ENCODE assay signal across 8 cellular contexts in genomic region chrX:154370882-154371770, GRCh38. TPM values are rescaled to one million over a fixed set of nuclear protein-coding genes. Genes with fewer than 3 reads are reported as not detected.
DNase-seq lines count a peak whose midpoint lies in the region; ATAC-seq lines count a peak whose summit lies in the region.

No MANE protein-coding gene starts in this region.

- POLR2A ChIA-PET in activated CD8-positive, alpha-beta T cell treated with anti-CD3 and anti-CD28 coated beads, Interleukin-2, amount 10 ng/mL, durations not matched to agents 7 days and 5 days (lab: Charles Lee): interaction anchor here (0.6 to 1.7 kb wide), 6 partner anchors 9 to 173 kb away, joined by 3 to 6 read pairs (median 4); partner anchors contain the start of gene RPL10

- peak; percentile 82 for DNase-seq in NCI-H82 treated with DMSO at 0.1 percent for 48 hours (lab: John Stamatoyannopoulos, UW; ENCODE audit: unreplicated experiment)
- peak; percentile 96 for DNase-seq in activated CD8-positive, alpha-beta T cell treated with anti-CD3 and anti-CD28 coated beads, Interleukin-2, amount 10 ng/mL, durations not matched to agents 7 days and 5 days
- DNase-seq in effector CD4-positive, alpha-beta T cell: peak; percentile 86
- DNase-seq in mesenchymal stem cell: peak; percentile 93
- peak; percentile 86 for DNase-seq in stimulated activated CD8-positive, alpha-beta memory T cell treated with anti-CD3 and anti-CD28 coated beads, Interleukin-12 subunit alpha, Interleukin-12 subunit beta, amount 100 ng/mL, for 1 hour (ENCODE audit: low read depth)

- H3K23ac ChIP-seq in mesenchymal stem cell (ENCODE audit: low read length in 2 of 2): peak overlapping the region in 1 of 2 experiments; percentile 34

- H3K27ac ChIP-seq in BLaER1 treated with 17β-estradiol and CSF1 and Interleukin-3, amounts not matched to agents 10 nM and 100 nM: peak overlapping the region in 10 of 11 experiments; percentile 88 to 99 (median 95); a peak in 18 of 22 replicates
- peak overlapping the region; percentile 80 for H3K27ac ChIP-seq in mesenchymal stem cell (ENCODE audit: low read length, poor library complexity, severe bottlenecking)

- peak overlapping the region in 1 of 2 experiments; percentile 73 for H3K4ac ChIP-seq in mesenchymal stem cell (ENCODE audit: low read depth in 1 of 2, low read length in 2 of 2)

- peak overlapping the region; percentile 85 for H3K27ac Mint-ChIP-seq in activated CD8-positive, alpha-beta T cell treated with anti-CD3 and anti-CD28 coated beads, Interleukin-2, amount 10 ng/mL, durations not matched to agents 7 days and 5 days

- peak overlapping the region; percentile 67 for H2BK15ac ChIP-seq in mesenchymal stem cell (ENCODE audit: low read depth, poor library complexity, severe bottlenecking)

- peak overlapping the region; percentile 79 for H3K4me3 Mint-ChIP-seq in activated CD8-positive, alpha-beta T cell treated with anti-CD3 and anti-CD28 coated beads, Interleukin-2, amount 10 ng/mL, durations not matched to agents 7 days and 5 days

- peak overlapping the region; percentile 86 for H2BK5ac ChIP-seq in mesenchymal stem cell (ENCODE audit: low read depth, low read length, poor library complexity, severe bottlenecking)

- H4K20me1 ChIP-seq in BLaER1 treated with 17β-estradiol and CSF1 and Interleukin-3, amounts not matched to agents 10 nM and 100 nM: peaks cover 16 to 56% (median 32%) of the 10 kb centered on the region in 11 experiments; a peak in 20 of 22 replicates

- peaks cover 29% of the 10 kb centered on the region for H3K4me1 Mint-ChIP-seq in activated CD8-positive, alpha-beta T cell treated with anti-CD3 and anti-CD28 coated beads, Interleukin-2, amount 10 ng/mL, durations not matched to agents 7 days and 5 days (ENCODE audit: low read depth)

- peak overlapping the region; percentile 72 to 94 (median 88) for H3K4me3 ChIP-seq in BLaER1 treated with 17β-estradiol and CSF1 and Interleukin-3, amounts not matched to agents 10 nM and 100 nM
- H3K4me3 ChIP-seq in mesenchymal stem cell (ENCODE audit: insufficient read depth in 1 of 2, low read depth in 1 of 2, low read length in 2 of 2): peak overlapping the region; percentile 73 to 91

- H4K8ac ChIP-seq in mesenchymal stem cell (ENCODE audit: low read length): peak overlapping the region; percentile 54

- H3K9me3 ChIP-seq in BLaER1 treated with 17β-estradiol and CSF1 and Interleukin-3, amounts not matched to agents 10 nM and 100 nM (replicated peaks in 1 of 11): peaks cover 15 to 80% (median 65%) of the 10 kb centered on the region in 11 experiments; a peak in 20 of 22 replicates
- H3K9me3 ChIP-seq in mesenchymal stem cell (ENCODE audit: control insufficient read depth, low read length): no peaks in the 10 kb centered on the region

- no peak overlapping the region for H2AK5ac ChIP-seq in mesenchymal stem cell (ENCODE audit: low read length, severe bottlenecking)

- H3K4me2 ChIP-seq in BLaER1 treated with 17β-estradiol and CSF1 and Interleukin-3, amounts not matched to agents 10 nM and 100 nM: peak overlapping the region; percentile 78 to 94 (median 91)
- peak overlapping the region; percentile 53 for H3K4me2 ChIP-seq in mesenchymal stem cell (ENCODE audit: low read length, poor library complexity, severe bottlenecking)

- peak overlapping the region; percentile 82 to 99 (median 96); a peak in 21 of 22 replicates for H3K9ac ChIP-seq in BLaER1 treated with 17β-estradiol and CSF1 and Interleukin-3, amounts not matched to agents 10 nM and 100 nM
- peak overlapping the region; percentile 98 for H3K9ac ChIP-seq in mesenchymal stem cell (ENCODE audit: low read length)

- no peaks in the 10 kb centered on the region for H3K9me3 Mint-ChIP-seq in activated CD8-positive, alpha-beta T cell treated with anti-CD3 and anti-CD28 coated beads, Interleukin-2, amount 10 ng/mL, durations not matched to agents 7 days and 5 days (ENCODE audit: insufficient read depth)

- peak overlapping the region in 1 of 2 experiments; percentile 53 for H3K14ac ChIP-seq in mesenchymal stem cell (ENCODE audit: low read length in 2 of 2)

- H3K4me1 ChIP-seq in BLaER1 treated with 17β-estradiol and CSF1 and Interleukin-3, amounts not matched to agents 10 nM and 100 nM: peaks cover 30 to 47% (median 43%) of the 10 kb centered on the region in 10 experiments
- peaks cover 36% of the 10 kb centered on the region for H3K4me1 ChIP-seq in mesenchymal stem cell (ENCODE audit: control insufficient read depth, insufficient read depth, low read depth, low read length)

- H3K36me3 Mint-ChIP-seq in activated CD8-positive, alpha-beta T cell treated with anti-CD3 and anti-CD28 coated beads, Interleukin-2, amount 10 ng/mL, durations not matched to agents 7 days and 5 days (ENCODE audit: low read depth): peaks cover 29% of the 10 kb centered on the region

- CTCF ChIA-PET in activated CD8-positive, alpha-beta T cell treated with anti-CD3 and anti-CD28 coated beads, Interleukin-2, amount 10 ng/mL, durations not matched to agents 7 days and 5 days (lab: Charles Lee): no interaction called here

- no peaks in the 10 kb centered on the region for H3K27me3 Mint-ChIP-seq in activated CD8-positive, alpha-beta T cell treated with anti-CD3 and anti-CD28 coated beads, Interleukin-2, amount 10 ng/mL, durations not matched to agents 7 days and 5 days (ENCODE audit: low read depth)

- H3K18ac ChIP-seq in mesenchymal stem cell (ENCODE audit: low read depth in 1 of 2, low read length in 2 of 2): peak overlapping the region; percentile 92 to 98

- H3K79me1 ChIP-seq in mesenchymal stem cell (replicated peaks; ENCODE audit: low read length, poor library complexity, severe bottlenecking): no peaks in the 10 kb centered on the region

- H4K91ac ChIP-seq in mesenchymal stem cell (ENCODE audit: low read length): peak overlapping the region; percentile 73

- H3K27me3 ChIP-seq in BLaER1 treated with 17β-estradiol and CSF1 and Interleukin-3, amounts not matched to agents 10 nM and 100 nM: peaks cover 8 to 42% (median 37%) of the 10 kb centered on the region in 11 experiments; a peak in 21 of 22 replicates
- no peaks in the 10 kb centered on the region for H3K27me3 ChIP-seq in mesenchymal stem cell (ENCODE audit: control insufficient read depth in 1 of 2, insufficient read depth in 1 of 2, low read length in 2 of 2)

- H2BK12ac ChIP-seq in mesenchymal stem cell (ENCODE audit: low read length in 2 of 2): peak overlapping the region in 1 of 2 experiments; percentile 86

- peak overlapping the region; percentile 79 for H2BK120ac ChIP-seq in mesenchymal stem cell (ENCODE audit: low read depth, low read length)

- peaks cover 19 to 21% (median 21%) of the 10 kb centered on the region in 11 experiments for H3K36me3 ChIP-seq in BLaER1 treated with 17β-estradiol and CSF1 and Interleukin-3, amounts not matched to agents 10 nM and 100 nM
- H3K36me3 ChIP-seq in mesenchymal stem cell (ENCODE audit: control insufficient read depth in 1 of 2, insufficient read depth in 2 of 2, low read depth in 1 of 2, low read length in 2 of 2): peaks cover 15 to 33% of the 10 kb centered on the region in 2 experiments

- ATAC-seq in GM19395 (IDR thresholded peaks at IDR 0.05; ENCODE audit: unreplicated experiment): peak; percentile 62
- ATAC-seq in HG03565 (IDR thresholded peaks at IDR 0.05; ENCODE audit: unreplicated experiment): peak; percentile 47
- peak; percentile 55 for ATAC-seq in activated CD8-positive, alpha-beta T cell treated with anti-CD3 and anti-CD28 coated beads, Interleukin-2, amount 10 ng/mL, durations not matched to agents 7 days and 5 days

- H2AFZ ChIP-seq in mesenchymal stem cell (ENCODE audit: low read depth, low read length): no peak overlapping the region

- WGBS in mesenchymal stem cell: under 1% methylated on average over 49 of the region's 87 CpGs

RNA-seq across cellular contexts. Expression of gene FLNA, which starts 3.3 kb away (rescaled TPM):
- total RNA-seq in activated CD8-positive, alpha-beta T cell treated with anti-CD3 and anti-CD28 coated beads, Interleukin-2, amount 10 ng/mL, durations not matched to agents 7 days and 5 days: 1,000 to 10,000 TPM; 1,371 to 1,454 TPM
- 667 TPM for polyA plus RNA-seq in mesenchymal stem cell (2013, experiment 1 of 2)
- 624 TPM for polyA plus RNA-seq in mesenchymal stem cell (2013, experiment 2 of 2)

RNA-seq across cellular contexts. Expression of gene EMD, which starts 8.0 kb away (rescaled TPM):
- 10 to 100 TPM; 65.9 to 66.0 TPM for total RNA-seq in activated CD8-positive, alpha-beta T cell treated with anti-CD3 and anti-CD28 coated beads, Interleukin-2, amount 10 ng/mL, durations not matched to agents 7 days and 5 days
- polyA plus RNA-seq in mesenchymal stem cell (2013, experiment 1 of 2): 66.4 TPM
- polyA plus RNA-seq in mesenchymal stem cell (2013, experiment 2 of 2): 66.8 TPM

RNA-seq across cellular contexts. Expression of gene RPL10, which starts 27.1 kb away (rescaled TPM):
- total RNA-seq in activated CD8-positive, alpha-beta T cell treated with anti-CD3 and anti-CD28 coated beads, Interleukin-2, amount 10 ng/mL, durations not matched to agents 7 days and 5 days: 1,000 to 10,000 TPM; 2,758 to 2,862 TPM
- polyA plus RNA-seq in mesenchymal stem cell (2013, experiment 1 of 2): 4,138 TPM
- polyA plus RNA-seq in mesenchymal stem cell (2013, experiment 2 of 2): 3,979 TPM

RNA-seq across cellular contexts. Expression of gene DNASE1L1, which starts 37.9 kb away (rescaled TPM):
- 10 to 100 TPM; 22.5 to 26.5 TPM for total RNA-seq in activated CD8-positive, alpha-beta T cell treated with anti-CD3 and anti-CD28 coated beads, Interleukin-2, amount 10 ng/mL, durations not matched to agents 7 days and 5 days
- polyA plus RNA-seq in mesenchymal stem cell (2013, experiment 1 of 2): 53.5 TPM
- polyA plus RNA-seq in mesenchymal stem cell (2013, experiment 2 of 2): 52.9 TPM

RNA-seq across cellular contexts. Expression of gene TAFAZZIN, which starts 40.2 kb away (rescaled TPM):
- total RNA-seq in activated CD8-positive, alpha-beta T cell treated with anti-CD3 and anti-CD28 coated beads, Interleukin-2, amount 10 ng/mL, durations not matched to agents 7 days and 5 days: 10 to 100 TPM; 76.5 to 77.4 TPM
- 15.9 TPM for polyA plus RNA-seq in mesenchymal stem cell (2013, experiment 1 of 2)
- 14.1 TPM for polyA plus RNA-seq in mesenchymal stem cell (2013, experiment 2 of 2)

Comparison
In these comparisons a context has a peak if more than half of its experiments do, and no peak if none do; other contexts are left out.
1. Peak in every context shown above with its lines: DNase-seq, ATAC-seq, H3K4me3 ChIP-seq and H3K27ac ChIP-seq.